11 cellular contexts compared by ENCODE assay signal in the genomic region with DNA sequence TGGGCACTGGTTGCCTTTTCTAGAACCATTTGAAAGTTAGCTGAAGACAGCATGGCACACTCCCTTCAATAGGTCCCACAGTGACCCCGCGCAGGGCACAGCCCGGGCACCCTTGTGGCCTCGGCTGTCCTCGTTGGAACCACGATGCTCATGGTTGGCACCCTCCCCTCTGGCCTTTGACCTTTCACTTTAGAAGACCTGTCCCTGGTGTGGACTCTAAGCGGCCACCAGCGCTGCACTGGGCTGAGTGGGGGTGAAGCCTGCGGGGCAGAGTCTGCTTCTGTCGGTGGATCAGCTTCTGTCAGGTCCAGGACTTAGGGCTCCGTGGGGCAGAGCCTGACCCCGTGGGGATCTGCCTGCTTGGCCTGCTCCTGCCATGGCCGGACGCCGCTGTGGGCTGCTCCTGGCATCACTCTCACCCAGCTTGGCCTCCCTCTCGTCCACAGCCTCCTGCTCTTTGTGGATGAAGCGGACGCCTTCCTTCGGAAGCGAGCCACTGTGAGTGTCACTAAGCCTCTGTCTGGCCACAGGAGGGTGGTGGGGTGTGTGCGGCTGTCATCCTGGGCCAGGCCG. TPM values are rescaled to one million over a fixed set of nuclear protein-coding genes. Genes with fewer than 3 reads are reported as not detected.
"Had no signal": no experiment of that assay in that cellular context is flagged by ENCODE, and none has a peak within 500 bp of the region (broad histone marks: within the 10 kb centered on the region; RNA-seq: fewer than 3 reads in every experiment).

No MANE protein-coding gene starts in this region.

RNA-seq across cellular contexts. Expression of a gene that starts 7.3 kb away (rescaled TPM):
- total RNA-seq: ascending aorta had no signal

RNA-seq across cellular contexts. Expression of a gene that starts 21.3 kb away (rescaled TPM):
- total RNA-seq: T-helper 17 cell had no signal

RNA-seq across cellular contexts. Expression of a gene that starts 35.7 kb away (rescaled TPM):
- total RNA-seq: activated CD4-positive, alpha-beta memory T cell treated with anti-CD3 and anti-CD28 coated beads, Interleukin-2, amount 10 ng/mL, durations not matched to agents 7 days and 5 days; activated CD4-positive, alpha-beta T cell treated with anti-CD3 and anti-CD28 coated beads for 36 hours; activated CD4-positive, alpha-beta T cell treated with anti-CD3 and anti-CD28 coated beads, Interleukin-2, amount 10 ng/mL, durations not matched to agents 7 days and 5 days; activated CD8-positive, alpha-beta memory T cell treated with anti-CD3 and anti-CD28 coated beads, Interleukin-2, amount 10 ng/mL, durations not matched to agents 7 days and 5 days; activated CD8-positive, alpha-beta T cell treated with anti-CD3 and anti-CD28 coated beads, Interleukin-2, amount 10 ng/mL, durations not matched to agents 7 days and 5 days; activated naive CD8-positive, alpha-beta T cell treated with anti-CD3 and anti-CD28 coated beads, Interleukin-2, amount 10 ng/mL, durations not matched to agents 7 days and 5 days; activated T-helper 2 cell treated with anti-CD3 and anti-CD28 coated beads, Interferon-gamma antibody, Interleukin-2, Interleukin-4, amounts not matched to agents 10 μg/mL and 5 μg/mL and 100 μg/mL, durations not matched to agents 14 hours and 24 hours and 36 hours; T-helper 1 cell treated with Interleukin-12 subunit alpha and Interleukin-12 subunit beta and Interleukin-4 antibody, amounts not matched to agents 30 ng/mL and 1 ng/mL, for 36 hours; T-helper 17 cell; T-helper 2 cell treated with Interferon-gamma antibody and Interleukin-4, amounts not matched to agents 100 ng/mL and 5 ng/mL, for 36 hours had no signal
